In genomic region chr20:53943522-53944291, GRCh38 we compare ENCODE assay signal across 8 cellular contexts.
A peak's percentile ranks its signal among the peaks of the same experiment; 100 is the strongest.
DNase-seq lines count a peak whose midpoint lies in the region; ATAC-seq and TF ChIP-seq lines count a peak whose summit lies in the region.

No MANE protein-coding gene starts in this region.

- H3K36me3 Mint-ChIP-seq in activated CD4-positive, alpha-beta memory T cell treated with anti-CD3 and anti-CD28 coated beads, Interleukin-2, amount 10 ng/mL, durations not matched to agents 7 days and 5 days (ENCODE audit: low read depth) = peaks cover 2% of the 10 kb centered on the region
- no peaks in the 10 kb centered on the region for H3K36me3 Mint-ChIP-seq in stimulated activated memory B cell treated with anti-CD40 and anti-IgM and Interleukin-4, amounts not matched to agents 10 μg/mL and 1 μg/mL and 100 μg/mL, for 72 hours

- CTCF ChIA-PET in activated CD4-positive, alpha-beta memory T cell treated with anti-CD3 and anti-CD28 coated beads, Interleukin-2, amount 10 ng/mL, durations not matched to agents 7 days and 5 days (lab: Charles Lee) = interaction anchor here (0.8 to 1.1 kb wide), 2 partner anchors 118 to 364 kb away, joined by 3 read pairs; no protein-coding TSS in a partner anchor

- POLR2A ChIA-PET in activated CD4-positive, alpha-beta memory T cell treated with anti-CD3 and anti-CD28 coated beads, Interleukin-2, amount 10 ng/mL, durations not matched to agents 7 days and 5 days (lab: Charles Lee) = no interaction called here

- peak overlapping the region; percentile 1 to 23 for H3K4me3 ChIP-seq in foreskin fibroblast (ENCODE audit: low read depth in 1 of 2, low read length in 2 of 2)

- peaks cover 43% of the 10 kb centered on the region for H3K4me1 Mint-ChIP-seq in activated CD4-positive, alpha-beta memory T cell treated with anti-CD3 and anti-CD28 coated beads, Interleukin-2, amount 10 ng/mL, durations not matched to agents 7 days and 5 days
- peaks cover 64% of the 10 kb centered on the region for H3K4me1 Mint-ChIP-seq in stimulated activated memory B cell treated with anti-CD40 and anti-IgM and Interleukin-4, amounts not matched to agents 10 μg/mL and 1 μg/mL and 100 μg/mL, for 72 hours

- H3K4me3 Mint-ChIP-seq in activated CD4-positive, alpha-beta memory T cell treated with anti-CD3 and anti-CD28 coated beads, Interleukin-2, amount 10 ng/mL, durations not matched to agents 7 days and 5 days = no peak overlapping the region
- H3K4me3 Mint-ChIP-seq in stimulated activated memory B cell treated with anti-CD40 and anti-IgM and Interleukin-4, amounts not matched to agents 10 μg/mL and 1 μg/mL and 100 μg/mL, for 72 hours = peak overlapping the region; percentile 19

- peak; percentile 48 for TF ChIP-seq CTCF in foreskin fibroblast (IDR thresholded peaks at IDR 0.05; ENCODE audit: low read depth, low read length)

- DNase-seq in NCI-H1105 treated with DMSO at 0.1 percent for 48 hours (lab: John Stamatoyannopoulos, UW) (peak; percentile 6), NCI-H1105 (lab: John Stamatoyannopoulos, UW) (no peak), MV-4-11 (lab: John Stamatoyannopoulos, UW) (peak; percentile 39), foreskin fibroblast (peak in 1 of 2 donors; percentile 56), amniotic stem cell (lab: John Stamatoyannopoulos, UW) (no peak)
- peak; percentile 36 for DNase-seq in activated CD4-positive, alpha-beta memory T cell treated with anti-CD3 and anti-CD28 coated beads, Interleukin-2, amount 10 ng/mL, durations not matched to agents 7 days and 5 days

- no peak for ATAC-seq in stimulated activated memory B cell treated with anti-CD40 and anti-IgM and Interleukin-4, amounts not matched to agents 10 μg/mL and 1 μg/mL and 100 μg/mL, for 72 hours
- ATAC-seq in GM18907 (IDR thresholded peaks at IDR 0.05; ENCODE audit: unreplicated experiment) = no peak

- no peaks in the 10 kb centered on the region for H3K27me3 Mint-ChIP-seq in activated CD4-positive, alpha-beta memory T cell treated with anti-CD3 and anti-CD28 coated beads, Interleukin-2, amount 10 ng/mL, durations not matched to agents 7 days and 5 days
- H3K27me3 Mint-ChIP-seq in stimulated activated memory B cell treated with anti-CD40 and anti-IgM and Interleukin-4, amounts not matched to agents 10 μg/mL and 1 μg/mL and 100 μg/mL, for 72 hours = no peaks in the 10 kb centered on the region

- H3K27ac Mint-ChIP-seq in activated CD4-positive, alpha-beta memory T cell treated with anti-CD3 and anti-CD28 coated beads, Interleukin-2, amount 10 ng/mL, durations not matched to agents 7 days and 5 days = no peak overlapping the region
- H3K27ac Mint-ChIP-seq in stimulated activated memory B cell treated with anti-CD40 and anti-IgM and Interleukin-4, amounts not matched to agents 10 μg/mL and 1 μg/mL and 100 μg/mL, for 72 hours = peak overlapping the region; percentile 75

- no peaks in the 10 kb centered on the region for H3K9me3 Mint-ChIP-seq in activated CD4-positive, alpha-beta memory T cell treated with anti-CD3 and anti-CD28 coated beads, Interleukin-2, amount 10 ng/mL, durations not matched to agents 7 days and 5 days
- H3K9me3 Mint-ChIP-seq in stimulated activated memory B cell treated with anti-CD40 and anti-IgM and Interleukin-4, amounts not matched to agents 10 μg/mL and 1 μg/mL and 100 μg/mL, for 72 hours = no peaks in the 10 kb centered on the region

Comparison
In these comparisons a context has a peak if more than half of its experiments do, and no peak if none do; other contexts are left out.
1. DNase-seq: peak in NCI-H1105 treated with DMSO at 0.1 percent for 48 hours (single experiment), MV-4-11 (single experiment) and activated CD4-positive, alpha-beta memory T cell treated with anti-CD3 and anti-CD28 coated beads, Interleukin-2, amount 10 ng/mL, durations not matched to agents 7 days and 5 days (single experiment); none in NCI-H1105 (single experiment) and amniotic stem cell (single experiment).